Comparison of ENCODE assay signal across 9 cellular contexts in genomic region chr5:2756211-2756746, GRCh38. TPM values are rescaled to one million over a fixed set of nuclear protein-coding genes. Genes with fewer than 3 reads are reported as not detected.
DNase-seq lines count a peak whose midpoint lies in the region; ATAC-seq, FAIRE-seq and TF ChIP-seq lines count a peak whose summit lies in the region.
"Had no signal": no experiment of that assay in that cellular context is flagged by ENCODE, and none has a peak within 500 bp of the region (broad histone marks: within the 10 kb centered on the region; RNA-seq: fewer than 3 reads in every experiment).

No MANE protein-coding gene starts in this region.

- peak overlapping the region; percentile 45 for H3K27ac Mint-ChIP-seq in activated naive CD8-positive, alpha-beta T cell treated with anti-CD3 and anti-CD28 coated beads, Interleukin-2, amount 10 ng/mL, durations not matched to agents 7 days and 5 days
- no peak overlapping the region for H3K27ac Mint-ChIP-seq in activated naive CD8-positive, alpha-beta T cell treated with anti-CD3 and anti-CD28 coated beads for 36 hours
- H3K27ac Mint-ChIP-seq in chondrocyte (ENCODE audit: unreplicated experiment): peak overlapping the region; percentile 93
- no peak overlapping the region for H3K27ac Mint-ChIP-seq in memory B cell

- no peak for TF ChIP-seq CTCF in chondrocyte (IDR thresholded peaks at IDR 0.05)
- TF ChIP-seq CTCF in upper lobe of right lung (IDR thresholded peaks at IDR 0.05): no peak

- intact Hi-C loops in upper lobe of right lung (cut with DNase I): no loop called here

- H3K27ac ChIP-seq in upper lobe of right lung: peak overlapping the region; percentile 88

- no peak for DNase-seq in activated naive CD8-positive, alpha-beta T cell treated with anti-CD3 and anti-CD28 coated beads, Interleukin-2, amount 10 ng/mL, durations not matched to agents 7 days and 5 days
- DNase-seq in activated naive CD8-positive, alpha-beta T cell treated with anti-CD3 and anti-CD28 coated beads for 36 hours: no peak
- DNase-seq in chondrocyte (ENCODE audit: low spot score) (no peak), memory B cell (ENCODE audit: low spot score in 2 of 2) (no peak), upper lobe of right lung (peak; percentile 90), GM12892 (ENCODE audit: insufficient read length) (no peak), NCI-H2227 (lab: John Stamatoyannopoulos, UW; ENCODE audit: unreplicated experiment) (no peak), NCI-H446 treated with DMSO at 0.1 percent for 48 hours (lab: John Stamatoyannopoulos, UW) (no peak)

- peaks cover 53% of the 10 kb centered on the region for H3K27me3 Mint-ChIP-seq in activated naive CD8-positive, alpha-beta T cell treated with anti-CD3 and anti-CD28 coated beads, Interleukin-2, amount 10 ng/mL, durations not matched to agents 7 days and 5 days
- peaks cover 83% of the 10 kb centered on the region for H3K27me3 Mint-ChIP-seq in activated naive CD8-positive, alpha-beta T cell treated with anti-CD3 and anti-CD28 coated beads for 36 hours
- H3K27me3 Mint-ChIP-seq in chondrocyte (ENCODE audit: low read depth): no peaks in the 10 kb centered on the region
- H3K27me3 Mint-ChIP-seq in memory B cell: peaks cover 10% of the 10 kb centered on the region

- H3K4me1 ChIP-seq in upper lobe of right lung: peaks cover 5% of the 10 kb centered on the region

- peaks cover 81% of the 10 kb centered on the region for H3K27me3 ChIP-seq in upper lobe of right lung

- H3K36me3 ChIP-seq in upper lobe of right lung: no peaks in the 10 kb centered on the region

- H3K36me3 Mint-ChIP-seq in activated naive CD8-positive, alpha-beta T cell treated with anti-CD3 and anti-CD28 coated beads, Interleukin-2, amount 10 ng/mL, durations not matched to agents 7 days and 5 days: peaks cover 4% of the 10 kb centered on the region
- H3K36me3 Mint-ChIP-seq in activated naive CD8-positive, alpha-beta T cell treated with anti-CD3 and anti-CD28 coated beads for 36 hours: no peaks in the 10 kb centered on the region
- H3K36me3 Mint-ChIP-seq in chondrocyte (ENCODE audit: low read depth) (peaks cover 1% of the 10 kb centered on the region), memory B cell (peaks cover 2% of the 10 kb centered on the region)

- H3K9me3 Mint-ChIP-seq in activated naive CD8-positive, alpha-beta T cell treated with anti-CD3 and anti-CD28 coated beads, Interleukin-2, amount 10 ng/mL, durations not matched to agents 7 days and 5 days: no peaks in the 10 kb centered on the region
- peaks cover 4% of the 10 kb centered on the region for H3K9me3 Mint-ChIP-seq in activated naive CD8-positive, alpha-beta T cell treated with anti-CD3 and anti-CD28 coated beads for 36 hours
- no peaks in the 10 kb centered on the region for H3K9me3 Mint-ChIP-seq in chondrocyte (ENCODE audit: low read depth)
- H3K9me3 Mint-ChIP-seq in memory B cell: peaks cover 3% of the 10 kb centered on the region

- H3K4me3 Mint-ChIP-seq in activated naive CD8-positive, alpha-beta T cell treated with anti-CD3 and anti-CD28 coated beads, Interleukin-2, amount 10 ng/mL, durations not matched to agents 7 days and 5 days: peak overlapping the region; percentile 45
- H3K4me3 Mint-ChIP-seq in activated naive CD8-positive, alpha-beta T cell treated with anti-CD3 and anti-CD28 coated beads for 36 hours: no peak overlapping the region
- H3K4me3 Mint-ChIP-seq in chondrocyte (ENCODE audit: unreplicated experiment) (peak overlapping the region; percentile 92), memory B cell (peak overlapping the region; percentile 37)

- H3K4me3 ChIP-seq in upper lobe of right lung: peak overlapping the region; percentile 42

- ATAC-seq in activated naive CD8-positive, alpha-beta T cell treated with anti-CD3 and anti-CD28 coated beads, Interleukin-2, amount 10 ng/mL, durations not matched to agents 7 days and 5 days (ENCODE audit: low read depth): no peak
- ATAC-seq in memory B cell (ENCODE audit: low read depth) (no peak), upper lobe of right lung (peak; percentile 53)

- no peak for FAIRE-seq in GM12892 (lab: Jason Lieb, UNC)
- FAIRE-seq: TTC549 had no signal

- peaks cover 6% of the 10 kb centered on the region for H3K4me1 Mint-ChIP-seq in activated naive CD8-positive, alpha-beta T cell treated with anti-CD3 and anti-CD28 coated beads, Interleukin-2, amount 10 ng/mL, durations not matched to agents 7 days and 5 days
- H3K4me1 Mint-ChIP-seq in activated naive CD8-positive, alpha-beta T cell treated with anti-CD3 and anti-CD28 coated beads for 36 hours: peaks cover 15% of the 10 kb centered on the region
- peaks cover 58% of the 10 kb centered on the region for H3K4me1 Mint-ChIP-seq in chondrocyte (ENCODE audit: low read depth)
- peaks cover 3% of the 10 kb centered on the region for H3K4me1 Mint-ChIP-seq in memory B cell

- no peak for TF ChIP-seq POLR2A in GM12892 (IDR thresholded peaks at IDR 0.05; ENCODE audit: low read depth, low read length)

- POLR2A ChIA-PET in activated naive CD8-positive, alpha-beta T cell treated with anti-CD3 and anti-CD28 coated beads, Interleukin-2, amount 10 ng/mL, durations not matched to agents 7 days and 5 days (lab: Charles Lee): no interaction called here

- no peaks in the 10 kb centered on the region for H3K9me3 ChIP-seq in upper lobe of right lung

RNA-seq across cellular contexts. Expression of gene IRX2, which starts 4.8 kb away (rescaled TPM):
- total RNA-seq in activated naive CD8-positive, alpha-beta T cell treated with anti-CD3 and anti-CD28 coated beads, Interleukin-2, amount 10 ng/mL, durations not matched to agents 7 days and 5 days: not detected
- total RNA-seq in activated naive CD8-positive, alpha-beta T cell treated with anti-CD3 and anti-CD28 coated beads for 36 hours: not detected
- total RNA-seq in chondrocyte: 9.1 to 11.5 TPM (median 9.2 TPM) in 3 replicates
- 56.4 TPM for total RNA-seq in upper lobe of right lung
- not detected for polyA plus RNA-seq in GM12892 (2012; ENCODE audit: missing spikeins)

Comparison
In these comparisons a context has a peak if more than half of its experiments do, and no peak if none do; other contexts are left out.
1. H3K27ac Mint-ChIP-seq: peak in activated naive CD8-positive, alpha-beta T cell treated with anti-CD3 and anti-CD28 coated beads, Interleukin-2, amount 10 ng/mL, durations not matched to agents 7 days and 5 days (single experiment) and chondrocyte (single experiment); none in activated naive CD8-positive, alpha-beta T cell treated with anti-CD3 and anti-CD28 coated beads for 36 hours (single experiment) and memory B cell (single experiment).
2. RNA of gene IRX2, which starts 4.8 kb away (total RNA-seq): 56.4 TPM in upper lobe of right lung (single experiment) and 9.1 to 11.5 TPM in chondrocyte; not detected in activated naive CD8-positive, alpha-beta T cell treated with anti-CD3 and anti-CD28 coated beads, Interleukin-2, amount 10 ng/mL, durations not matched to agents 7 days and 5 days and not detected in activated naive CD8-positive, alpha-beta T cell treated with anti-CD3 and anti-CD28 coated beads for 36 hours; every median in the first group is over 10 times any median in the second.